In genomic region chr6:15366003-15366535, GRCh38 we compare ENCODE assay signal across 13 cellular contexts.
DNase-seq lines count a peak whose midpoint lies in the region; ATAC-seq and TF ChIP-seq lines count a peak whose summit lies in the region.
"Had no signal": no experiment of that assay in that cellular context is flagged by ENCODE, and none has a peak within 500 bp of the region (broad histone marks: within the 10 kb centered on the region; RNA-seq: fewer than 3 reads in every experiment).

No MANE protein-coding gene starts in this region.

- no peaks in the 10 kb centered on the region for H3K9me3 Mint-ChIP-seq in brain
- no peaks in the 10 kb centered on the region for H3K9me3 Mint-ChIP-seq in naive thymus-derived CD4-positive, alpha-beta T cell

- peaks cover 18% of the 10 kb centered on the region for H3K4me1 Mint-ChIP-seq in brain
- H3K4me1 Mint-ChIP-seq in naive thymus-derived CD4-positive, alpha-beta T cell: peaks cover 2 to 40% (median 33%) of the 10 kb centered on the region in 7 donors

- peaks cover 20% of the 10 kb centered on the region; the same call in 1 of the 2 replicates for H4K20me1 ChIP-seq in OCI-LY7 (ENCODE audit: insufficient read depth, low read length)

- DNase-seq in COLO829 (ENCODE audit: low spot score) (peak; percentile 77), NCI-H2029 treated with DMSO at 0.1 percent for 48 hours (lab: John Stamatoyannopoulos, UW) (peak; percentile 47), OCI-LY7 (ENCODE audit: low spot score) (no peak)
- DNase-seq in naive thymus-derived CD4-positive, alpha-beta T cell: no peak
- no peak for DNase-seq in stimulated activated CD4-positive, alpha-beta T cell treated with anti-CD3 and anti-CD28 coated beads, Interleukin-4, amount 100 ng/mL, for 24 hours
- DNase-seq: DND-41, NCI-H1694 had no signal

- POLR2A ChIA-PET in naive thymus-derived CD4-positive, alpha-beta T cell (lab: Charles Lee): no interaction called here
- POLR2A ChIA-PET in OCI-LY7 (lab: Charles Lee): interaction anchor here (0.6 kb wide), 1 partner anchor 1920 kb away, joined by 4 read pairs; no protein-coding TSS in a partner anchor

- no TSS peak for BruUV-seq in OCI-LY7 (replicated peaks; lab: Mats Ljungman, UMichigan)

- peaks cover 10% of the 10 kb centered on the region for H3K36me3 Mint-ChIP-seq in brain
- H3K36me3 Mint-ChIP-seq in naive thymus-derived CD4-positive, alpha-beta T cell: peaks cover 0 to 23% (median 0%) of the 10 kb centered on the region in 5 donors

- H3K36me3 ChIP-seq in naive thymus-derived CD4-positive, alpha-beta T cell (ENCODE audit: control insufficient read depth in 2 of 3, insufficient read depth in 3 of 3, low read length in 3 of 3): no peaks in the 10 kb centered on the region
- no peaks in the 10 kb centered on the region for H3K36me3 ChIP-seq in OCI-LY7 (ENCODE audit: insufficient read depth, low read length)
- H3K36me3 ChIP-seq: pancreas, stomach had no signal

- no peak for ATAC-seq in naive thymus-derived CD4-positive, alpha-beta T cell
- ATAC-seq in HG03159 (IDR thresholded peaks at IDR 0.05; ENCODE audit: unreplicated experiment): no peak
- ATAC-seq in HG03139 (IDR thresholded peaks at IDR 0.05; ENCODE audit: unreplicated experiment): no peak

- TF ChIP-seq CTCF in brain (conservative IDR thresholded peaks at IDR 0.05) (no peak), OCI-LY7 (conservative IDR thresholded peaks at IDR 0.05; ENCODE audit: low read length) (no peak)

- intact Hi-C loops in naive thymus-derived CD4-positive, alpha-beta T cell (cut with micrococcal nuclease): loop anchor here in 1 of 2 donors (5.0 kb wide), 1 partner anchor 56 kb away; no protein-coding TSS in a partner anchor
- intact Hi-C loops in OCI-LY7 (cut with micrococcal nuclease; ENCODE audit: unreplicated experiment): no loop called here

- H3K27me3 ChIP-seq in naive thymus-derived CD4-positive, alpha-beta T cell (ENCODE audit: control insufficient read depth in 2 of 2, insufficient read depth in 2 of 2, low read length in 2 of 2): no peaks in the 10 kb centered on the region
- H3K27me3 ChIP-seq: pancreas, stomach had no signal

- H3K4me1 ChIP-seq in naive thymus-derived CD4-positive, alpha-beta T cell (ENCODE audit: control insufficient read depth in 2 of 2, insufficient read depth in 2 of 2, low read length in 2 of 2): peaks cover 17 to 29% of the 10 kb centered on the region in 2 donors
- H3K4me1 ChIP-seq in OCI-LY7 (ENCODE audit: insufficient read depth, low read length, poor library complexity, severe bottlenecking): peaks cover 18% of the 10 kb centered on the region

- CTCF ChIA-PET in naive thymus-derived CD4-positive, alpha-beta T cell (lab: Charles Lee): no interaction called here
- CTCF ChIA-PET in OCI-LY7 (lab: Charles Lee; ENCODE audit: unreplicated experiment): no interaction called here

- H3K9me2 ChIP-seq in OCI-LY7 (ENCODE audit: insufficient read depth, low read length): no peaks in the 10 kb centered on the region

- H3K79me2 ChIP-seq in OCI-LY7 (ENCODE audit: insufficient read depth, low read depth, low read length): 0 out of 2 replicates have a peak, but pooled peaks cover 6% of the 10 kb centered on the region

- H2AFZ ChIP-seq in OCI-LY7 (ENCODE audit: low read length): no peak overlapping the region

- H3K9me3 ChIP-seq in naive thymus-derived CD4-positive, alpha-beta T cell (ENCODE audit: control insufficient read depth in 2 of 3, low read length in 3 of 3): no peaks in the 10 kb centered on the region
- no peaks in the 10 kb centered on the region for H3K9me3 ChIP-seq in OCI-LY7 (ENCODE audit: low read length)
- H3K9me3 ChIP-seq: pancreas, stomach had no signal

- H3K27ac ChIP-seq in naive thymus-derived CD4-positive, alpha-beta T cell (ENCODE audit: low read depth, low read length): no peak overlapping the region
- no peak overlapping the region for H3K27ac ChIP-seq in OCI-LY7 (ENCODE audit: low read depth, low read length, poor library complexity, severe bottlenecking)

- H3K27ac Mint-ChIP-seq in brain: peak overlapping the region in 3 of 5 experiments; percentile 13 to 72 (median 38)
- H3K27ac Mint-ChIP-seq in naive thymus-derived CD4-positive, alpha-beta T cell: peak overlapping the region in 5 of 9 donors; percentile 38 to 85 (median 72)
- H3K27ac Mint-ChIP-seq: activated CD4-positive, alpha-beta T cell treated with anti-CD3 and anti-CD28 coated beads, Interleukin-2, amount 10 ng/mL, durations not matched to agents 24 days and 14 days had no signal

- peak overlapping the region; percentile 64 to 79 (median 70) for H3K4me3 Mint-ChIP-seq in brain
- H3K4me3 Mint-ChIP-seq in naive thymus-derived CD4-positive, alpha-beta T cell: peak overlapping the region in 6 of 10 donors; percentile 21 to 85 (median 72)

- no peak overlapping the region for H3K4me2 ChIP-seq in OCI-LY7 (ENCODE audit: low read length)

- no peak overlapping the region for H3K4me3 ChIP-seq in naive thymus-derived CD4-positive, alpha-beta T cell (ENCODE audit: low read length)
- no peak overlapping the region for H3K4me3 ChIP-seq in OCI-LY7 (ENCODE audit: low read depth, low read length, poor library complexity, severe bottlenecking)
- H3K4me3 ChIP-seq: pancreas, stomach had no signal

- no peaks in the 10 kb centered on the region for H3K27me3 Mint-ChIP-seq in brain
- no peaks in the 10 kb centered on the region for H3K27me3 Mint-ChIP-seq in naive thymus-derived CD4-positive, alpha-beta T cell
- H3K27me3 Mint-ChIP-seq: activated CD4-positive, alpha-beta T cell treated with anti-CD3 and anti-CD28 coated beads, Interleukin-2, amount 10 ng/mL, durations not matched to agents 24 days and 14 days had no signal

Comparison
In these comparisons a context has a peak if more than half of its experiments do, and no peak if none do; other contexts are left out.
1. DNase-seq: peak in COLO829 (single experiment) and NCI-H2029 treated with DMSO at 0.1 percent for 48 hours (single experiment); none in naive thymus-derived CD4-positive, alpha-beta T cell (0 of 9), stimulated activated CD4-positive, alpha-beta T cell treated with anti-CD3 and anti-CD28 coated beads, Interleukin-4, amount 100 ng/mL, for 24 hours (single experiment) and OCI-LY7 (single experiment).